In genomic region chr1:22971161-22972062, GRCh38 we compare ENCODE assay signal across 16 cellular contexts. TPM values are rescaled to one million over a fixed set of nuclear protein-coding genes. Genes with fewer than 3 reads are reported as not detected.
DNase-seq lines count a peak whose midpoint lies in the region; ATAC-seq and TF ChIP-seq lines count a peak whose summit lies in the region.
"Had no signal": no experiment of that assay in that cellular context is flagged by ENCODE, and none has a peak within 500 bp of the region (broad histone marks: within the 10 kb centered on the region; RNA-seq: fewer than 3 reads in every experiment).

No MANE protein-coding gene starts in this region.

- peaks cover 37% of the 10 kb centered on the region for H3K4me1 Mint-ChIP-seq in MCF 10A (ENCODE audit: insufficient read depth, unreplicated experiment)

- H3K9ac ChIP-seq in mammary epithelial cell (ENCODE audit: insufficient read depth, low read length): no peak overlapping the region

- H3K36me3 ChIP-seq in mammary epithelial cell (ENCODE audit: insufficient read depth, low read length): no peaks in the 10 kb centered on the region
- H3K36me3 ChIP-seq: stomach, uterus had no signal

- peaks cover 10% of the 10 kb centered on the region for H3K27me3 Mint-ChIP-seq in MCF 10A (ENCODE audit: insufficient read depth, unreplicated experiment)

- BruUV-seq in mammary epithelial cell (replicated peaks; lab: Mats Ljungman, UMichigan) (no TSS peak), MCF 10A (replicated peaks; lab: Mats Ljungman, UMichigan) (no TSS peak)

- peak; percentile 39 for DNase-seq in mammary epithelial cell
- DNase-seq in MCF 10A (ENCODE audit: unreplicated experiment): no peak
- DNase-seq in RWPE1 (ENCODE audit: low spot score): peak; percentile 36
- peak; percentile 20 for DNase-seq in fibroblast of villous mesenchyme (ENCODE audit: low read depth)
- DNase-seq in NCI-H1417 treated with DMSO at 0.1 percent for 48 hours (lab: John Stamatoyannopoulos, UW): no peak
- DNase-seq: activated CD4-positive, alpha-beta T cell treated with anti-CD3 and anti-CD28 coated beads, Interleukin-2, amount 50 U/mL, for 4 hours; COR-L47; occipital lobe; stomach; uterus had no signal

- POLR2A ChIA-PET in MCF 10A (lab: Yijun Ruan, JAX) (interaction anchor here (0.7 to 1.4 kb wide), 3 partner anchors 49 to 237 kb away, joined by 3 to 6 read pairs (median 3); no protein-coding TSS in a partner anchor), RWPE1 (lab: Yijun Ruan, JAX; ENCODE audit: low non-redundant PET) (no interaction called here)

- H3K27ac ChIP-seq in mammary epithelial cell (ENCODE audit: insufficient read depth, low read depth, low read length) (no peak overlapping the region), RWPE1 (no peak overlapping the region)
- H3K27ac ChIP-seq: skin epidermis, stomach, uterus had no signal

- H3K4me1 ChIP-seq in mammary epithelial cell (ENCODE audit: insufficient read depth, low read length): peaks cover 8% of the 10 kb centered on the region
- H3K4me1 ChIP-seq: uterus had no signal

- H2AFZ ChIP-seq in mammary epithelial cell (ENCODE audit: low read depth, low read length): no peak overlapping the region

- in situ Hi-C loops in mammary epithelial cell (cut with MboI; ENCODE audit: low sequenced_read_pairs in 2 of 2): loop anchor here (10.0 kb wide), 4 partner anchors 103 to 303 kb away; partner anchors contain the start of gene HTR1D (in 1 of the 2)

- CTCF ChIA-PET in mammary epithelial cell (lab: Charles Lee; ENCODE audit: low non-redundant PET): interaction anchor here (0.5 kb wide), 1 partner anchor 267 kb away, joined by 3 read pairs; no protein-coding TSS in a partner anchor
- CTCF ChIA-PET in MCF 10A (lab: Yijun Ruan, JAX): interaction anchor here (1.0 to 1.5 kb wide), 3 partner anchors 128 to 300 kb away, joined by 3 to 8 read pairs (median 6); no protein-coding TSS in a partner anchor
- CTCF ChIA-PET in RWPE1 (lab: Yijun Ruan, JAX): no interaction called here

- intact Hi-C loops in mammary epithelial cell (cut with micrococcal nuclease) (loop anchor here (10.0 kb wide), 1 partner anchor 773 kb away; the partner anchor contains the start of gene ELOA), MCF 10A (cut with micrococcal nuclease) (no loop called here)

- 57% methylated on average over 6 of the region's 6 CpGs for whole genome bisulfite sequencing in mammary epithelial cell (ENCODE audit: low coverage, missing lambda C conversion rate)

- H3K4me2 ChIP-seq in mammary epithelial cell (ENCODE audit: insufficient read depth, low read depth, low read length): no peak overlapping the region

- H3K27ac Mint-ChIP-seq in MCF 10A (ENCODE audit: low read depth, unreplicated experiment): no peak overlapping the region
- H3K27ac Mint-ChIP-seq: mesothelial cell of epicardium had no signal

- H3K36me3 Mint-ChIP-seq in MCF 10A (ENCODE audit: insufficient read depth, unreplicated experiment): no peaks in the 10 kb centered on the region

- H3K27me3 ChIP-seq in mammary epithelial cell (ENCODE audit: insufficient read depth, low read length): peaks cover 6% of the 10 kb centered on the region

- dilution Hi-C loops in mammary epithelial cell (cut with HindIII; ENCODE audit: low sequenced_read_pairs): no loop called here

- H3K4me3 ChIP-seq in mammary epithelial cell (replicated peaks in 1 of 3; ENCODE audit: insufficient read depth in 1 of 3, low read depth in 2 of 3, low read length in 3 of 3) (no peak overlapping the region), fibroblast of villous mesenchyme (ENCODE audit: low read depth, low read length) (no peak overlapping the region)
- H3K4me3 ChIP-seq: skin epidermis, stomach, uterus had no signal

- no peak overlapping the region for H3K4me3 Mint-ChIP-seq in MCF 10A (ENCODE audit: unreplicated experiment)
- H3K4me3 Mint-ChIP-seq: mesothelial cell of epicardium had no signal

- H3K79me2 ChIP-seq in mammary epithelial cell (ENCODE audit: insufficient read depth, low read length): no peaks in the 10 kb centered on the region

- no peaks in the 10 kb centered on the region for H4K20me1 ChIP-seq in mammary epithelial cell (ENCODE audit: insufficient read depth, low read length)

- TF ChIP-seq CTCF in mammary epithelial cell (conservative IDR thresholded peaks at IDR 0.05 in 1 of 2, IDR thresholded peaks at IDR 0.05 in 1 of 2; ENCODE audit: extremely low read depth in 1 of 2, insufficient read depth in 1 of 2, low read depth in 1 of 2, low read length in 2 of 2): no peak
- no peak for TF ChIP-seq CTCF in MCF 10A (IDR thresholded peaks at IDR 0.05; ENCODE audit: unreplicated experiment)
- TF ChIP-seq CTCF in RWPE1 (conservative IDR thresholded peaks at IDR 0.05; ENCODE audit: low read depth): no peak
- TF ChIP-seq CTCF in fibroblast of villous mesenchyme (IDR thresholded peaks at IDR 0.05; ENCODE audit: insufficient read depth, low read depth, low read length): no peak

- no peaks in the 10 kb centered on the region for H3K9me3 ChIP-seq in mammary epithelial cell (replicated peaks; ENCODE audit: insufficient read depth, low read length)
- H3K9me3 ChIP-seq: uterus had no signal

- no peaks in the 10 kb centered on the region for H3K9me3 Mint-ChIP-seq in MCF 10A (ENCODE audit: unreplicated experiment)

- ATAC-seq in HG02571 (IDR thresholded peaks at IDR 0.05; ENCODE audit: unreplicated experiment) (no peak), HG02678 (IDR thresholded peaks at IDR 0.05; ENCODE audit: unreplicated experiment) (no peak), HG02588 (IDR thresholded peaks at IDR 0.05; ENCODE audit: unreplicated experiment) (no peak)

RNA-seq across cellular contexts. Expression of gene LACTBL1, which starts 1.3 kb away (rescaled TPM):
- not detected for total RNA-seq in mammary epithelial cell
- polyA plus RNA-seq in mammary epithelial cell: not detected
- not detected for polyA minus RNA-seq in mammary epithelial cell
- total RNA-seq in MCF 10A (2022): not detected in 2 replicates
- total RNA-seq in fibroblast of villous mesenchyme: not detected in 2 replicates
- total RNA-seq: mesothelial cell of epicardium, NCI-H460, occipital lobe, stomach, uterus had no signal
- polyA plus RNA-seq: stomach had no signal

RNA-seq across cellular contexts. Expression of gene TEX46, which starts 44.2 kb away (rescaled TPM):
- total RNA-seq in mammary epithelial cell: not detected
- polyA plus RNA-seq in mammary epithelial cell: not detected
- not detected for polyA minus RNA-seq in mammary epithelial cell
- 0.71 TPM in 1 of 2 replicates, not detected in the other for total RNA-seq in MCF 10A (2022)
- total RNA-seq in fibroblast of villous mesenchyme: not detected in 2 replicates
- total RNA-seq: NCI-H460, occipital lobe, stomach had no signal
- polyA plus RNA-seq: stomach had no signal

RNA-seq across cellular contexts. Expression of gene KDM1A, which starts 47.9 kb away (rescaled TPM):
- total RNA-seq in mammary epithelial cell (10 to 100 TPM; 65.1 to 65.8 TPM), MCF 10A (2022) (64.2 and 72.3 TPM in 2 replicates), fibroblast of villous mesenchyme (108 and 123 TPM in 2 replicates)
- 86.3 TPM for polyA plus RNA-seq in mammary epithelial cell
- polyA minus RNA-seq in mammary epithelial cell: 116 TPM

Comparison
In these comparisons a context has a peak if more than half of its experiments do, and no peak if none do; other contexts are left out.
1. DNase-seq: peak in mammary epithelial cell (single experiment), RWPE1 (single experiment) and fibroblast of villous mesenchyme (single experiment); none in MCF 10A (single experiment) and NCI-H1417 treated with DMSO at 0.1 percent for 48 hours (single experiment).